ENCODE assay signal across 25 cellular contexts in genomic region chr19:19071897-19072296, GRCh38.
"Had no signal": no experiment of that assay in that cellular context is flagged by ENCODE, and none has a peak within 500 bp of the region (broad histone marks: within the 10 kb centered on the region; RNA-seq: fewer than 3 reads in every experiment).

No MANE protein-coding gene starts in this region.

- ATAC-seq: heart left ventricle, natural killer cell, pancreas, sciatic nerve, upper lobe of right lung had no signal

- H3K4me3 ChIP-seq: heart left ventricle, left ventricle myocardium inferior, lung, pancreas, prostate gland, skin epidermis, tibial artery, upper lobe of right lung had no signal

- H3K36me3 ChIP-seq: pancreas, prostate gland, upper lobe of right lung had no signal

- H3K9me3 ChIP-seq: heart left ventricle, left ventricle myocardium inferior, pancreas, prostate gland, tibial artery, upper lobe of right lung had no signal

- DNase-seq: heart left ventricle; hypothalamus; islet precursor cell; left ventricle myocardium inferior; mesendoderm; naive B cell; natural killer cell; pancreas; posterior cingulate gyrus; retina; stimulated activated CD4-positive, alpha-beta T cell treated with anti-CD3 and anti-CD28 coated beads, Interleukin-12 subunit alpha, Interleukin-12 subunit beta, amount 100 ng/mL, for 4 hours; stimulated activated CD4-positive, alpha-beta T cell treated with anti-CD3 and anti-CD28 coated beads, Interleukin-15, amount 100 ng/mL, for 24 hours; stimulated activated CD4-positive, alpha-beta T cell treated with anti-CD3 and anti-CD28 coated beads, Interleukin-2, amount 100 ng/mL, for 24 hours; stimulated activated CD4-positive, alpha-beta T cell treated with anti-CD3 and anti-CD28 coated beads, Interleukin-4, amount 100 ng/mL, for 1 hour; stimulated activated naive CD4-positive, alpha-beta T cell; tibial artery; trophoblast cell; upper lobe of right lung had no signal

- H3K4me1 ChIP-seq: pancreas, prostate gland had no signal

- H3K27me3 Mint-ChIP-seq: naive B cell; stimulated activated naive CD8-positive, alpha-beta T cell treated with anti-CD3 and anti-CD28 coated beads, Interleukin-15, Interleukin-2, amounts not matched to agents 100 ng/mL and 50 ng/mL, for 24 hours had no signal

- H3K4me3 Mint-ChIP-seq: mesothelial cell of epicardium; natural killer cell; stimulated activated naive CD8-positive, alpha-beta T cell treated with anti-CD3 and anti-CD28 coated beads, Interleukin-15, Interleukin-2, amounts not matched to agents 100 ng/mL and 50 ng/mL, for 24 hours had no signal

- H3K27me3 ChIP-seq: heart left ventricle, pancreas, tibial artery, upper lobe of right lung had no signal

- FAIRE-seq: pancreas, urothelium cell line had no signal

- H3K27ac Mint-ChIP-seq: mesothelial cell of epicardium; stimulated activated naive CD8-positive, alpha-beta T cell treated with anti-CD3 and anti-CD28 coated beads, Interleukin-15, Interleukin-2, amounts not matched to agents 100 ng/mL and 50 ng/mL, for 24 hours had no signal

- H3K9me3 Mint-ChIP-seq: mesothelial cell of epicardium; naive B cell; natural killer cell; stimulated activated naive CD8-positive, alpha-beta T cell treated with anti-CD3 and anti-CD28 coated beads, Interleukin-15, Interleukin-2, amounts not matched to agents 100 ng/mL and 50 ng/mL, for 24 hours had no signal

- H3K27ac ChIP-seq: heart left ventricle, left ventricle myocardium inferior, pancreas, prostate gland, skin epidermis, tibial artery, upper lobe of right lung had no signal
